Comparison of ENCODE assay signal across 17 cellular contexts in the genomic region with DNA sequence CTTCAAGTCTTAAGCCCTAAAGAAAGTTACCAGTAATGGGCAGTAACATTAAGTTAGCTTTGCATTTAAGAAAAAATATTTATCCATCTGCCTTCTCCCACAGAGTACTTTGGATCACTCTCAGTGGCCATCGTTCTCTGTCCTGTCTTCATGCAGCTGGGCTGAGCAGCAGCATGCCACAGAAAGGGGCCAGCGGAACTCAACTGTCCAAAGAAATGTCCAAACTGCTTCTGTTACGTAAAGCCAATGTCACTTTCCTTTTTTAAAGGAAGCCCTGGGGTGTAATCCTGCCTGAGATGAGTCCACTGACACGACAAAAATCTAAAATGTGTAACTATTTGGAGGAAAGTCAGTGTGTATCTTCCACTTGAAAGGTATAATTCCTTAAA.
DNase-seq lines count a peak whose midpoint lies in the region; ATAC-seq and TF ChIP-seq lines count a peak whose summit lies in the region.
"Had no signal": no experiment of that assay in that cellular context is flagged by ENCODE, and none has a peak within 500 bp of the region (broad histone marks: within the 10 kb centered on the region; RNA-seq: fewer than 3 reads in every experiment).

No MANE protein-coding gene starts in this region.

- peak; percentile 38 for DNase-seq in NCI-H146 (lab: John Stamatoyannopoulos, UW)
- DNase-seq in NCI-H146 treated with DMSO at 0.1 percent for 48 hours (lab: John Stamatoyannopoulos, UW; ENCODE audit: unreplicated experiment), result no peak
- peak; percentile 51 for DNase-seq in NOMO-1 treated with DMSO at 0.1 percent for 48 hours (lab: John Stamatoyannopoulos, UW; ENCODE audit: unreplicated experiment)
- no peak for DNase-seq in brain microvascular endothelial cell
- peak; percentile 60 for DNase-seq in pons (ENCODE audit: low spot score)
- no peak for DNase-seq in NCI-H1930 (lab: John Stamatoyannopoulos, UW)
- no peak for DNase-seq in germinal center (ENCODE audit: low spot score)
- DNase-seq in omental fat pad (ENCODE audit: low spot score), result no peak
- DNase-seq: Caco-2; H9; NCI-H2171 treated with DMSO at 0.1 percent for 48 hours; NK-92 treated with Interleukin-12 subunit alpha and Interleukin-12 subunit beta, amount 100 ng/mL, for 24 hours; stimulated activated CD4-positive, alpha-beta T cell treated with anti-CD3 and anti-CD28 coated beads, Interleukin-4, amount 100 ng/mL, for 24 hours had no signal

- no peak for ATAC-seq in omental fat pad (ENCODE audit: low FRiP score)
- ATAC-seq: A549 had no signal

- peak overlapping the region; percentile 8 for H3K27ac ChIP-seq in brain microvascular endothelial cell
- H3K27ac ChIP-seq: A549, neural progenitor cell, transverse colon, VCaP had no signal

- in situ Hi-C loops in brain microvascular endothelial cell (cut with HindIII; ENCODE audit: low pct_ligation_motif_present, low sequenced_read_pairs), result no loop called here

- H3K27me3 ChIP-seq in brain microvascular endothelial cell (replicated peaks), result no peaks in the 10 kb centered on the region
- H3K27me3 ChIP-seq: neural progenitor cell, transverse colon had no signal

- TF ChIP-seq CTCF in brain microvascular endothelial cell (IDR thresholded peaks at IDR 0.05; ENCODE audit: low read depth, low read length, missing control alignments), result no peak
- no peak for TF ChIP-seq CTCF in omental fat pad (IDR thresholded peaks at IDR 0.05)

- H3K36me3 ChIP-seq in brain microvascular endothelial cell (replicated peaks), result no peaks in the 10 kb centered on the region
- H3K36me3 ChIP-seq: neural progenitor cell, transverse colon had no signal

- no peak overlapping the region for H3K4me3 ChIP-seq in brain microvascular endothelial cell (ENCODE audit: low read depth, low read length)
- H3K4me3 ChIP-seq: A549, neural progenitor cell, transverse colon had no signal

Comparison
In these comparisons a context has a peak if more than half of its experiments do, and no peak if none do; other contexts are left out.
1. DNase-seq: peak in NCI-H146 (single experiment), NOMO-1 treated with DMSO at 0.1 percent for 48 hours (single experiment) and pons (single experiment); none in NCI-H146 treated with DMSO at 0.1 percent for 48 hours (single experiment), brain microvascular endothelial cell (single experiment), NCI-H1930 (0 of 2), germinal center (single experiment) and omental fat pad (single experiment).